Comparison of ENCODE assay signal across 28 cellular contexts in the genomic region with DNA sequence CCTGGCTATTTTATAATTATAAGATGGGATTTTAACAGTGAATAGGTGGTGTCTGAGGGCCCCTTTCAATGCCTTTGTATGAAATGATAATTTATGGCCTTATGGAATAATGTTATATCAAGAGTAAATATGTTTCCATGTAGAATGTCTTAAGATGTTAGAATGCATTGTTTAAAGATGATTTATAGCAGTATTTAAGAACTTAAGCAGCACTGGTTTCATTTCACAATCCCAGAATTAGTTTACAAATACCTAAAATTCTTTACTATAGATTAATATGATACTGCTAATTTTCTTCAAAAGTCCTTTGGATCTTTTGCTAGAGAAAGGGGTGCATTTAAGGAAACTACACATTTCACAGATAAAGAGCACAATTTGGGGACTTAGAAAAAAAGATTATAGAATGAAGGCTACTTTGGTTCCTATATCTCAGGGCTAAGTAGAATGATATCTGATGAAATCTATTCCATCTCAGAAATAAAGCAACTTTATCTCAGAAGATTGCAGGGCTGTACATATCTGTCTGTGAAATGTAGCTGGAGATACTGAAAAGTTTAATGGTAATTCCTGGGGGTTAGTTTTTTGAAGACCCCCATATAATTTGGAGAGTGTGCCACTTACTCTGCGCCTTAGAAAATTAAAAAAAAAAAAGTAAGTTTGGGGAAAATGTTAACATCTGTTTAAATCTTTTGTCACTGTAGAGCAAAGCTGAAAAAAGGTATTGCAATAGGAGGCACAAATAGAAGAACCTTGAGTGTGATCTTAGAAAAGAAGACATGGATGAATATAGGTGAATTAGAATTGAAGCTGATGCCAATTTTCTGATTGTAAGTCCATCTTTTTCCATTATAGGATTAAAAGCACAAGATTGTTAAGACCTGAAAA.
DNase-seq lines count a peak whose midpoint lies in the region; ATAC-seq, FAIRE-seq and TF ChIP-seq lines count a peak whose summit lies in the region.
"Had no signal": no experiment of that assay in that cellular context is flagged by ENCODE, and none has a peak within 500 bp of the region (broad histone marks: within the 10 kb centered on the region; RNA-seq: fewer than 3 reads in every experiment).

No MANE protein-coding gene starts in this region.

- POLR2A ChIA-PET in activated CD4-positive, alpha-beta T cell treated with anti-CD3 and anti-CD28 coated beads for 36 hours (lab: Charles Lee) = no interaction called here

- peak; percentile 33 for DNase-seq in fibroblast of pulmonary artery (ENCODE audit: low read depth)
- DNase-seq in progenitor cell of endocrine pancreas (ENCODE audit: low spot score, unreplicated experiment) = no peak
- no peak for DNase-seq in left lung
- DNase-seq in sigmoid colon = no peak
- no peak for DNase-seq in activated T-cell treated with anti-CD3 and anti-CD28 coated beads, Interleukin-2, amount 50 U/mL, for 4 hours
- DNase-seq in activated CD4-positive, alpha-beta T cell treated with anti-CD3 and anti-CD28 coated beads for 36 hours = no peak
- DNase-seq: activated CD4-positive, alpha-beta T cell treated with anti-CD3 and anti-CD28 coated beads, Interleukin-2, amount 50 U/mL, for 48 hours; activated CD8-positive, alpha-beta memory T cell treated with anti-CD3 and anti-CD28 coated beads, Interleukin-2, amount 50 U/mL, for 4 hours; CD4-positive, CD25-positive, alpha-beta regulatory T cell; central memory CD4-positive, alpha-beta T cell; gastrocnemius medialis; GDM1; hippocampal formation; immature natural killer cell; natural killer cell; NCI-H146; NCI-H748 treated with DMSO at 0.1 percent for 48 hours; SW 1271; T1000 had no signal

- H3K27ac Mint-ChIP-seq in progenitor cell of endocrine pancreas = peak overlapping the region; percentile 13
- H3K27ac Mint-ChIP-seq in activated CD4-positive, alpha-beta T cell treated with anti-CD3 and anti-CD28 coated beads for 36 hours = no peak overlapping the region
- H3K27ac Mint-ChIP-seq: activated naive CD4-positive, alpha-beta T cell treated with anti-CD3 and anti-CD28 coated beads, Interleukin-2, amount 50 U/mL, for 72 hours; activated T-helper 2 cell treated with anti-CD3 and anti-CD28 coated beads, Interferon-gamma antibody, Interleukin-2, Interleukin-4, amounts not matched to agents 10 μg/mL and 5 μg/mL and 100 μg/mL, durations not matched to agents 14 hours and 24 hours and 36 hours; CD4-positive, CD25-positive, alpha-beta regulatory T cell; immature natural killer cell; natural killer cell had no signal

- H3K4me3 ChIP-seq in fibroblast of pulmonary artery (replicated peaks; ENCODE audit: low read depth, low read length) = no peak overlapping the region
- H3K4me3 ChIP-seq in left lung = no peak overlapping the region
- H3K4me3 ChIP-seq in sigmoid colon = no peak overlapping the region
- H3K4me3 ChIP-seq: ascending aorta, gastrocnemius medialis, tibial nerve had no signal

- peaks cover 34% of the 10 kb centered on the region for H3K9me3 Mint-ChIP-seq in progenitor cell of endocrine pancreas (ENCODE audit: low read depth)
- H3K9me3 Mint-ChIP-seq in activated T-cell treated with anti-CD3 and anti-CD28 coated beads, Interleukin-2, amount 50 U/mL, for 4 hours = no peaks in the 10 kb centered on the region
- H3K9me3 Mint-ChIP-seq in activated CD4-positive, alpha-beta T cell treated with anti-CD3 and anti-CD28 coated beads for 36 hours (ENCODE audit: low read depth) = no peaks in the 10 kb centered on the region
- H3K9me3 Mint-ChIP-seq: activated naive CD4-positive, alpha-beta T cell treated with anti-CD3 and anti-CD28 coated beads, Interleukin-2, amount 50 U/mL, for 72 hours; activated T-helper 2 cell treated with anti-CD3 and anti-CD28 coated beads, Interferon-gamma antibody, Interleukin-2, Interleukin-4, amounts not matched to agents 10 μg/mL and 5 μg/mL and 100 μg/mL, durations not matched to agents 14 hours and 24 hours and 36 hours had no signal

- TF ChIP-seq CTCF in fibroblast of pulmonary artery (IDR thresholded peaks at IDR 0.05; ENCODE audit: low read length, missing control alignments) = no peak
- no peak for TF ChIP-seq CTCF in progenitor cell of endocrine pancreas (IDR thresholded peaks at IDR 0.05; ENCODE audit: unreplicated experiment)
- no peak for TF ChIP-seq CTCF in left lung (IDR thresholded peaks at IDR 0.05)
- TF ChIP-seq CTCF in sigmoid colon (IDR thresholded peaks at IDR 0.05) = no peak

- H3K4me1 Mint-ChIP-seq in progenitor cell of endocrine pancreas (ENCODE audit: low read depth) = peaks cover 14% of the 10 kb centered on the region
- H3K4me1 Mint-ChIP-seq in activated T-cell treated with anti-CD3 and anti-CD28 coated beads, Interleukin-2, amount 50 U/mL, for 4 hours (ENCODE audit: low read depth) = no peaks in the 10 kb centered on the region
- H3K4me1 Mint-ChIP-seq in activated CD4-positive, alpha-beta T cell treated with anti-CD3 and anti-CD28 coated beads for 36 hours = no peaks in the 10 kb centered on the region
- H3K4me1 Mint-ChIP-seq: CD4-positive, CD25-positive, alpha-beta regulatory T cell; immature natural killer cell; natural killer cell had no signal

- FAIRE-seq in G401.6 (lab: Jason Lieb, UNC) = peak; percentile 83

- no peaks in the 10 kb centered on the region for H3K36me3 ChIP-seq in left lung
- H3K36me3 ChIP-seq in sigmoid colon = no peaks in the 10 kb centered on the region
- H3K36me3 ChIP-seq: ascending aorta, gastrocnemius medialis had no signal

- TF ChIP-seq EP300 in sigmoid colon (IDR thresholded peaks at IDR 0.05) = no peak

- ATAC-seq in SK-N-SH treated with all-trans-retinoic acid at 6 μM for 48 hours (peak; percentile 54), left lung (no peak)
- ATAC-seq in activated T-cell treated with anti-CD3 and anti-CD28 coated beads, Interleukin-2, amount 50 U/mL, for 4 hours = no peak
- no peak for ATAC-seq in activated CD4-positive, alpha-beta T cell treated with anti-CD3 and anti-CD28 coated beads for 36 hours
- ATAC-seq: activated naive CD4-positive, alpha-beta T cell treated with anti-CD3 and anti-CD28 coated beads, Interleukin-2, amount 50 U/mL, for 72 hours; gastrocnemius medialis; natural killer cell; Right ventricle myocardium inferior; WTC11 had no signal

- no peak overlapping the region for H3K4me3 Mint-ChIP-seq in progenitor cell of endocrine pancreas (ENCODE audit: low read depth)
- no peak overlapping the region for H3K4me3 Mint-ChIP-seq in activated T-cell treated with anti-CD3 and anti-CD28 coated beads, Interleukin-2, amount 50 U/mL, for 4 hours
- no peak overlapping the region for H3K4me3 Mint-ChIP-seq in activated CD4-positive, alpha-beta T cell treated with anti-CD3 and anti-CD28 coated beads for 36 hours
- H3K4me3 Mint-ChIP-seq: CD4-positive, CD25-positive, alpha-beta regulatory T cell; immature natural killer cell; natural killer cell; WTC11 had no signal

- H3K27me3 ChIP-seq in left lung = no peaks in the 10 kb centered on the region
- H3K27me3 ChIP-seq in sigmoid colon = no peaks in the 10 kb centered on the region
- H3K27me3 ChIP-seq: ascending aorta, gastrocnemius medialis, tibial nerve had no signal

- 92 to 97% methylated on average over 1 of the region's 1 CpG for WGBS in sigmoid colon, 2 donors

- H3K9me3 ChIP-seq in left lung (peaks cover 0 to 26% of the 10 kb centered on the region in 2 donors), sigmoid colon (no peaks in the 10 kb centered on the region)
- H3K9me3 ChIP-seq: gastrocnemius medialis had no signal

- H3K36me3 Mint-ChIP-seq in progenitor cell of endocrine pancreas (ENCODE audit: insufficient read depth) = peaks cover 12% of the 10 kb centered on the region
- no peaks in the 10 kb centered on the region for H3K36me3 Mint-ChIP-seq in activated T-cell treated with anti-CD3 and anti-CD28 coated beads, Interleukin-2, amount 50 U/mL, for 4 hours (ENCODE audit: insufficient read depth)
- no peaks in the 10 kb centered on the region for H3K36me3 Mint-ChIP-seq in activated CD4-positive, alpha-beta T cell treated with anti-CD3 and anti-CD28 coated beads for 36 hours (ENCODE audit: low read depth)
- H3K36me3 Mint-ChIP-seq: activated naive CD4-positive, alpha-beta T cell treated with anti-CD3 and anti-CD28 coated beads, Interleukin-2, amount 50 U/mL, for 72 hours; CD4-positive, CD25-positive, alpha-beta regulatory T cell; immature natural killer cell; natural killer cell had no signal

- TF ChIP-seq POLR2A in sigmoid colon (IDR thresholded peaks at IDR 0.05) = no peak

- H3K27ac ChIP-seq in left lung = no peak overlapping the region
- H3K27ac ChIP-seq in sigmoid colon = no peak overlapping the region
- H3K27ac ChIP-seq: gastrocnemius medialis, KMS-11 had no signal

- H3K4me1 ChIP-seq in left lung (peaks cover 0 to 5% of the 10 kb centered on the region in 2 donors), sigmoid colon (peaks cover 0 to 13% (median 5%) of the 10 kb centered on the region in 4 donors)

- CTCF ChIA-PET in activated CD4-positive, alpha-beta T cell treated with anti-CD3 and anti-CD28 coated beads for 36 hours (lab: Charles Lee) = interaction anchor here (1.6 kb wide), 1 partner anchor 43 kb away, joined by 3 read pairs; no protein-coding TSS in a partner anchor

- intact Hi-C loops in left lung (cut with DNase I) (no loop called here), sigmoid colon (cut with DNase I) (no loop called here)
- intact Hi-C loops in activated CD4-positive, alpha-beta T cell treated with anti-CD3 and anti-CD28 coated beads for 36 hours (cut with DNase I, micrococcal nuclease) = no loop called here

- H3K27me3 Mint-ChIP-seq in progenitor cell of endocrine pancreas = no peaks in the 10 kb centered on the region
- no peaks in the 10 kb centered on the region for H3K27me3 Mint-ChIP-seq in activated T-cell treated with anti-CD3 and anti-CD28 coated beads, Interleukin-2, amount 50 U/mL, for 4 hours (ENCODE audit: low read depth)
- H3K27me3 Mint-ChIP-seq in activated CD4-positive, alpha-beta T cell treated with anti-CD3 and anti-CD28 coated beads for 36 hours = no peaks in the 10 kb centered on the region
- H3K27me3 Mint-ChIP-seq: CD4-positive, CD25-positive, alpha-beta regulatory T cell had no signal

TF ChIP-seq in SK-N-SH treated with all-trans-retinoic acid at 6 μM for 48 hours, 23 proteins besides CTCF, POLR2A, EP300 and RAD21:
- peak; percentile 72 for TF ChIP-seq ISL1 (CRISPR knock-in tag; IDR thresholded peaks at IDR 0.05)
- TF ChIP-seq TOX (CRISPR knock-in tag; IDR thresholded peaks at IDR 0.05; ENCODE audit: borderline replicate concordance) = no peak
